Comparison of ENCODE assay signal across 29 cellular contexts in the genomic region with DNA sequence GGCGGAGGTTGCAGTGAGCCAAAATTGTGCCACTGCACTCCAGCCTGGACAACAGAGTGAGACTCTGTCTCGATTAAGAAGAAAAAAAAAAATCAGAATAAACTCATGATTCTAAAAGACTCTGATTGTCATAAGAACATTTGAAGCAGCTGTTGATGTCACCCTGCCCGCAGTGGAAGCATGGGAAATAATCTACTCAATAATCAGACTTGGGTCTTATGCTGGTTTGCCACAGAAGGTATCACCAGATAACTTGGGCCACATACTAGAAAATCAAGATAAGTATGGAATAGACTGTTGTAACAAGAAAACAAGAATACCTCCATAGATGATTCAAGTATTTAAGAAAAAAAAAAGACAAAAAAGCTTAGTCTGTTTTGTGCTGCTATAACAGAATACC. TPM values are rescaled to one million over a fixed set of nuclear protein-coding genes. Genes with fewer than 3 reads are reported as not detected.
"Had no signal": no experiment of that assay in that cellular context is flagged by ENCODE, and none has a peak within 500 bp of the region (broad histone marks: within the 10 kb centered on the region; RNA-seq: fewer than 3 reads in every experiment).

No MANE protein-coding gene starts in this region.

- H3K27me3 ChIP-seq: stomach, suprapubic skin, testis, thyroid gland, tibial artery, tibial nerve, upper lobe of left lung, upper lobe of right lung, uterus, vagina had no signal

- H3K27ac ChIP-seq: stomach, suprapubic skin, testis, thoracic aorta, thyroid gland, tibial artery, tibial nerve, transverse colon, upper lobe of left lung, upper lobe of right lung, uterus, vagina had no signal

- DNase-seq: stimulated activated CD4-positive, alpha-beta T cell treated with anti-CD3 and anti-CD28 coated beads, Interleukin-2, amount 100 ng/mL, for 48 hours; stimulated activated CD4-positive, alpha-beta T cell treated with anti-CD3 and anti-CD28 coated beads, Interleukin-4, amount 100 ng/mL, for 1 hour; stimulated activated CD4-positive, alpha-beta T cell treated with anti-CD3 and anti-CD28 coated beads, Interleukin-4, amount 100 ng/mL, for 24 hours; stimulated activated CD4-positive, alpha-beta T cell treated with anti-CD3 and anti-CD28 coated beads, Interleukin-4, amount 100 ng/mL, for 4 hours; stimulated activated CD8-positive, alpha-beta memory T cell treated with anti-CD3 and anti-CD28 coated beads, Interleukin-4, amount 100 ng/mL, for 48 hours; stimulated activated naive B cell treated with anti-CD40 and anti-IgM and Interleukin-4, amounts not matched to agents 10 μg/mL and 1 μg/mL and 100 μg/mL, for 72 hours; stimulated activated naive CD4-positive, alpha-beta T cell; stimulated activated naive CD4-positive, alpha-beta T cell treated with Interleukin-2 at 50 U/mL for 16 hours; stimulated activated naive CD8-positive, alpha-beta T cell treated with anti-CD3 and anti-CD28 coated beads, Interleukin-15, amount 100 ng/mL, for 72 hours; stimulated activated naive CD8-positive, alpha-beta T cell treated with anti-CD3 and anti-CD28 coated beads, Interleukin-15, Interleukin-2, amounts not matched to agents 100 U/mL and 50 U/mL, for 24 hours; stomach; substantia nigra; testis; thyroid gland; tibial artery; transverse colon; upper lobe of left lung; upper lobe of right lung; uterus had no signal

- H3K4me1 ChIP-seq: testis, thyroid gland, upper lobe of right lung, uterus had no signal

- ATAC-seq: stimulated activated effector memory CD8-positive, alpha-beta T cell treated with anti-CD3 and anti-CD28 coated beads, Interleukin-12 subunit alpha, Interleukin-12 subunit beta, amount 100 ng/mL, for 72 hours; stimulated activated memory B cell treated with anti-CD40 and anti-IgM and Interleukin-4, amounts not matched to agents 10 μg/mL and 1 μg/mL and 100 μg/mL, for 72 hours; stimulated activated naive B cell treated with anti-CD40 and anti-IgM and Interleukin-4, amounts not matched to agents 10 μg/mL and 1 μg/mL and 100 μg/mL, for 72 hours; stimulated activated naive CD8-positive, alpha-beta T cell treated with anti-CD3 and anti-CD28 coated beads, Interleukin-15, amount 100 ng/mL, for 72 hours; stimulated activated naive CD8-positive, alpha-beta T cell treated with anti-CD3 and anti-CD28 coated beads, Interleukin-15, Interleukin-2, amounts not matched to agents 100 U/mL and 50 U/mL, for 24 hours; upper lobe of right lung had no signal

- H3K9me3 ChIP-seq: stomach, suprapubic skin, testis, thoracic aorta, thyroid gland, tibial artery, tibial nerve, transverse colon, upper lobe of left lung, upper lobe of right lung, uterus, vagina had no signal

- H3K4me3 ChIP-seq: stomach, suprapubic skin, testis, thoracic aorta, thyroid gland, tibial artery, tibial nerve, transverse colon, upper lobe of left lung, upper lobe of right lung, uterus, vagina had no signal

- FAIRE-seq: urothelium cell line had no signal

- H3K36me3 ChIP-seq: stomach, suprapubic skin, thoracic aorta, thyroid gland, tibial artery, tibial nerve, transverse colon, upper lobe of left lung, upper lobe of right lung, uterus, vagina had no signal

RNA-seq across cellular contexts. Expression of a gene that starts 52.5 kb away (rescaled TPM):
- total RNA-seq: subcutaneous adipose tissue, thoracic aorta, tibial nerve, upper lobe of left lung, upper lobe of right lung, ureter, urinary bladder, uterus, vagina had no signal
